ENCODE assay signal across 24 cellular contexts in the genomic region with DNA sequence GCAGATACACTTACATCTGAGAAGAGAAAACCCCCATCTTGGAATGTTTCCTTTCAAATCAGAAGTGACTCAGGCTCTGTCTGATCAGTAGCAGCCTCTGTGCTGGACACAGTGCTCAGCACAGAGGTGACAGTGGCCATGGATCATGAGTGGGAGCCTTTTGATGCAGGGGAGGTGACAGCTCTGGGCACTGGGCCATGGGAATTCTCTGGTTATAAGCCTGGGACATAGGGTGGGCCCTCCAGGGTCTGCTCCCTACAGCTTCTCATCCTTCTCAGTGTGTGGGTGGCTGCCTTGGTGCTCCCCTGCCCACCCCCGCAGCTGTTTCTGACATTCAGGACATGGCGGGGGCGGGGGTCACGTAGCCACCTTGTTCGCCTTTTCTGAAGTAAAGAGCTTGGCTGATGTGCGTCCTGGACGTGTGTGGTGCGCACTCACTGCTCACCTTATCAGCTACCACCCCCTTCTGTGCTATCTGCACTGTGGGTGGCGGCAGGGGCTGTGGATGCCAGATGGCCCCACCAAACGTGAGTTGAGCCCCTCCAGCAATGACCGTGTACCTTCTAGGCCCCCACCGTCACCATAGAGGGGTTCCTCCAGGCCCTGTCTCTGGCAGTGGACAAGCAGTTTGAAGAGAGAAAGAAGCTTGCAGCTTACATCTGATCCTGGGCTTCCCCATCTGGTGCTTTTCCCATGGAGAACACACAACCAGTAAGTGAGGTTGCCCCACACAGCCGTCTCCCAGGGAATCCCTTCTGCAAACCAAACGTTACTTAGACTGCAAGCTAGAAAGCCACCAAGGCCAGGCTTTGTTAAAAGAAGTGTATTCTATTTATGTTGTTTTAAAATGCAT. TPM values are rescaled to one million over a fixed set of nuclear protein-coding genes. Genes with fewer than 3 reads are reported as not detected.
"Had no signal": no experiment of that assay in that cellular context is flagged by ENCODE, and none has a peak within 500 bp of the region (broad histone marks: within the 10 kb centered on the region; RNA-seq: fewer than 3 reads in every experiment).

No MANE protein-coding gene starts in this region.

- H3K4me1 ChIP-seq: ascending aorta, esophagus muscularis mucosa, gastroesophageal sphincter, heart right ventricle, left ventricle myocardium inferior, sigmoid colon, thyroid gland had no signal

- H3K27ac ChIP-seq: ascending aorta, esophagus muscularis mucosa, gastroesophageal sphincter, heart right ventricle, left ventricle myocardium inferior, ovary, sigmoid colon, thyroid gland had no signal

- ATAC-seq: activated CD4-positive, CD25-positive, alpha-beta regulatory T cell treated with anti-CD3 and anti-CD28 coated beads, Interleukin-2, amount 50 U/mL, for 24 hours; activated T-cell treated with anti-CD3 and anti-CD28 coated beads, Interleukin-2, amount 50 U/mL, for 4 hours; gastroesophageal sphincter; mucosa of descending colon; T-cell had no signal

- H3K9me3 Mint-ChIP-seq: activated naive CD4-positive, alpha-beta T cell treated with anti-CD3 and anti-CD28 coated beads, Interleukin-2, amount 50 U/mL, for 24 hours; memory B cell; naive B cell; neural crest cell; T-cell had no signal

- DNase-seq: activated CD4-positive, alpha-beta T cell treated with anti-CD3 and anti-CD28 coated beads, Interleukin-2, amount 50 U/mL, for 1 hour; activated CD8-positive, alpha-beta memory T cell treated with anti-CD3 and anti-CD28 coated beads, Interleukin-2, amount 50 U/mL, for 4 hours; activated T-cell treated with anti-CD3 and anti-CD28 coated beads, Interleukin-2, amount 50 U/mL, for 4 hours; cerebellar nuclear complex; cortex of kidney; effector CD4-positive, alpha-beta T cell; heart right ventricle; left ventricle myocardium inferior; mucosa of descending colon; naive B cell; sigmoid colon; stimulated activated CD8-positive, alpha-beta memory T cell treated with anti-CD3 and anti-CD28 coated beads, Interleukin-4, amount 100 ng/mL, for 48 hours; stimulated activated naive CD4-positive, alpha-beta T cell; T-cell; T1000; thyroid gland had no signal

- H3K4me1 Mint-ChIP-seq: memory B cell, naive B cell had no signal

- H3K36me3 ChIP-seq: ascending aorta, gastroesophageal sphincter, left ventricle myocardium inferior, ovary, sigmoid colon, thyroid gland had no signal

- H3K4me3 ChIP-seq: ascending aorta, esophagus muscularis mucosa, gastroesophageal sphincter, heart right ventricle, left ventricle myocardium inferior, mucosa of descending colon, ovary, sigmoid colon, thyroid gland had no signal

- H3K27me3 Mint-ChIP-seq: activated naive CD4-positive, alpha-beta T cell treated with anti-CD3 and anti-CD28 coated beads, Interleukin-2, amount 50 U/mL, for 24 hours; memory B cell; naive B cell; T-cell had no signal

- H3K36me3 Mint-ChIP-seq: activated naive CD4-positive, alpha-beta T cell treated with anti-CD3 and anti-CD28 coated beads, Interleukin-2, amount 50 U/mL, for 24 hours; T-cell had no signal

- H3K27ac Mint-ChIP-seq: activated naive CD4-positive, alpha-beta T cell treated with anti-CD3 and anti-CD28 coated beads, Interleukin-2, amount 50 U/mL, for 24 hours; memory B cell; naive B cell; T-cell had no signal

- H3K4me3 Mint-ChIP-seq: activated naive CD4-positive, alpha-beta T cell treated with anti-CD3 and anti-CD28 coated beads, Interleukin-2, amount 50 U/mL, for 24 hours; activated T-cell treated with anti-CD3 and anti-CD28 coated beads, Interleukin-2, amount 50 U/mL, for 4 hours; memory B cell; naive B cell; neural crest cell; T-cell had no signal

- H3K9me3 ChIP-seq: ascending aorta, esophagus muscularis mucosa, gastroesophageal sphincter, mucosa of descending colon, ovary, sigmoid colon, thyroid gland had no signal

- H3K27me3 ChIP-seq: ascending aorta, esophagus muscularis mucosa, gastroesophageal sphincter, heart right ventricle, ovary, sigmoid colon, thyroid gland had no signal

RNA-seq across cellular contexts. Expression of gene TRIP13, which starts 24.0 kb away (rescaled TPM):
- total RNA-seq: ascending aorta had no signal
